ENCODE assay signal across 9 cellular contexts in genomic region chr12:42145552-42146215, GRCh38. TPM values are rescaled to one million over a fixed set of nuclear protein-coding genes. Genes with fewer than 3 reads are reported as not detected.
A peak's percentile ranks its signal among the peaks of the same experiment; 100 is the strongest.
DNase-seq lines count a peak whose midpoint lies in the region; ATAC-seq and TF ChIP-seq lines count a peak whose summit lies in the region.
"Had no signal": no experiment of that assay in that cellular context is flagged by ENCODE, and none has a peak within 500 bp of the region (broad histone marks: within the 10 kb centered on the region; RNA-seq: fewer than 3 reads in every experiment).

No MANE protein-coding gene starts in this region.

- peaks cover 25% of the 10 kb centered on the region for H3K4me1 Mint-ChIP-seq in endothelial cell (ENCODE audit: unreplicated experiment)

- no peaks in the 10 kb centered on the region for H3K36me3 ChIP-seq in sigmoid colon
- H3K36me3 ChIP-seq: pancreas had no signal

- H3K27ac ChIP-seq in sigmoid colon = peak overlapping the region in 3 of 4 donors; percentile 87 to 90 (median 90)

- peak overlapping the region; percentile 90 for H3K4me3 Mint-ChIP-seq in endothelial cell (ENCODE audit: unreplicated experiment)

- H3K36me3 Mint-ChIP-seq in endothelial cell (ENCODE audit: low read depth, unreplicated experiment) = peaks cover 5% of the 10 kb centered on the region

- intact Hi-C loops in sigmoid colon (cut with DNase I) (loop anchor here (2.0 kb wide), 1 partner anchor 93 kb away; the partner anchor contains the start of gene YAF2), Right ventricle myocardium superior (cut with DNase I) (loop anchor here (5.0 kb wide), 1 partner anchor 92 kb away; the partner anchor contains the start of gene YAF2)

- H3K9me3 ChIP-seq in sigmoid colon = no peaks in the 10 kb centered on the region
- H3K9me3 ChIP-seq: pancreas had no signal

- no peak for TF ChIP-seq POLR2A in sigmoid colon (IDR thresholded peaks at IDR 0.05)

- H3K27ac Mint-ChIP-seq in endothelial cell (ENCODE audit: unreplicated experiment) = peak overlapping the region; percentile 62

- WGBS in sigmoid colon, 2 donors = 52 to 85% methylated on average over 11 of the region's 11 CpGs

- peak; percentile 28 for DNase-seq in DMS79 treated with DMSO at 0.1 percent for 48 hours (lab: John Stamatoyannopoulos, UW)
- no peak for DNase-seq in DMS79 (lab: John Stamatoyannopoulos, UW)
- peak; percentile 15 for DNase-seq in NOMO-1 treated with DMSO at 0.1 percent for 48 hours (lab: John Stamatoyannopoulos, UW; ENCODE audit: unreplicated experiment)
- no peak for DNase-seq in endothelial cell (ENCODE audit: low spot score)
- DNase-seq in sigmoid colon = no peak
- no peak for DNase-seq in Right ventricle myocardium superior
- DNase-seq: pancreas had no signal

- ATAC-seq in GM19023 (IDR thresholded peaks at IDR 0.05; ENCODE audit: unreplicated experiment) (no peak), GM21576 (IDR thresholded peaks at IDR 0.05; ENCODE audit: unreplicated experiment) (no peak), Right ventricle myocardium superior (ENCODE audit: poor library complexity) (no peak)

- H3K4me1 ChIP-seq in sigmoid colon = peaks cover 0 to 16% (median 10%) of the 10 kb centered on the region in 4 donors

- H3K27me3 Mint-ChIP-seq in endothelial cell (ENCODE audit: unreplicated experiment) = peaks cover 2% of the 10 kb centered on the region

- TF ChIP-seq EP300 in sigmoid colon (IDR thresholded peaks at IDR 0.05) = no peak

- H3K4me3 ChIP-seq in sigmoid colon = peak overlapping the region in 1 of 4 donors; percentile 68

- TF ChIP-seq CTCF in endothelial cell (IDR thresholded peaks at IDR 0.05; ENCODE audit: unreplicated experiment) = no peak
- TF ChIP-seq CTCF in sigmoid colon (IDR thresholded peaks at IDR 0.05) = no peak

- H3K9me3 Mint-ChIP-seq in endothelial cell (ENCODE audit: unreplicated experiment) = no peaks in the 10 kb centered on the region

- H3K27me3 ChIP-seq in sigmoid colon = no peaks in the 10 kb centered on the region
- H3K27me3 ChIP-seq: pancreas had no signal

RNA-seq across cellular contexts. Expression of gene GXYLT1, which starts 1.0 kb away (rescaled TPM):
- 28.9 TPM for total RNA-seq in endothelial cell (ENCODE audit: unreplicated experiment)
- 10 to 100 TPM in 3 of 4 donors, 1 to 10 TPM in 1; 8.8 to 14.3 (median 11.5) TPM for total RNA-seq in sigmoid colon
- 1 to 10 TPM in 2 of 3 donors, under 1 TPM in 1; 0.92 to 2.8 (median 1.2) TPM for polyA plus RNA-seq in sigmoid colon
- total RNA-seq in Right ventricle myocardium superior = 4.3 TPM

Comparison
In these comparisons a context has a peak if more than half of its experiments do, and no peak if none do; other contexts are left out.
1. DNase-seq: peak in DMS79 treated with DMSO at 0.1 percent for 48 hours (single experiment) and NOMO-1 treated with DMSO at 0.1 percent for 48 hours (single experiment); none in DMS79 (single experiment), endothelial cell (single experiment), sigmoid colon (single experiment) and Right ventricle myocardium superior (single experiment).